In the genomic region with DNA sequence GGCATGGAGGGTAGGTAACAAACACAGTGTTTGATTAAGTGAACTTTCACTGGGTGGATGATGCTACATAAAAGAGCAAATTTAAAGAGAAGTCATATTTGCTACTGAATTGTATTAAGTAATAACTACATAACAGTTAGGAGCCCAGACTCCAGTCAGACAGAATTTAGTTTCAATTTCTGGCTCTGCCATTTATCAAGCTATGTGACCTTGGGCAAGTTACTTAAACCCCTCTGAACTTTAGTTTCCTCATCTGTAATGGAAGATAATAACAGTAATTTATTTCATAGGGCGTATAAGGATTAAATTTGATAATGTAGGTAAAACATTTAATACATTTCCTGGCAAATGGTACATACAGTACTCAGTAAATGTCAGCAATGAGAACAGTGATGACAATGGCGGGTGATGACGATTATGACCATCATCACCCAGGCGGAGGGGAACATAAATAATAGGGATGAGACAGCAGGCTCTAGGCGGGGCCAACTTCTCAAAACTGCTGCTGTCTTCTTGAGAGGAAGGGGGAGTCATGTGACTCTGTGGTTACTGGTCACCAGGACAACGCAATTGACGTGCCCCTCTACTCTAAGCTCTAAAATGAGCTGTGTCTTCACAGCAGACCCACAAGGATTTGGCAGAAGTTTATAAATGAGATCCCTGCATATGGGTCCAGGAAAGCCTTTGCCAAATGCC, we compare ENCODE assay signal across 8 cellular contexts. TPM values are rescaled to one million over a fixed set of nuclear protein-coding genes. Genes with fewer than 3 reads are reported as not detected.
DNase-seq lines count a peak whose midpoint lies in the region; ATAC-seq, FAIRE-seq and TF ChIP-seq lines count a peak whose summit lies in the region.

No MANE protein-coding gene starts in this region.

- no peaks in the 10 kb centered on the region for H3K9me3 ChIP-seq in A549
- H3K9me3 ChIP-seq in K562 (replicated peaks; ENCODE audit: control insufficient read depth, insufficient read depth, low read depth, low read length) = no peaks in the 10 kb centered on the region

- DNase-seq in A549 (ENCODE audit: low read depth in 1 of 2, low spot score in 1 of 2) (no peak), T-helper 9 cell (peak; percentile 6), K562 (ENCODE audit: extremely low read depth in 1 of 4, low spot score in 3 of 4) (peak; percentile 63 to 86 (median 74)), medulla oblongata (ENCODE audit: extremely low spot score) (peak; percentile 59), cerebellar nuclear complex (lab: John Stamatoyannopoulos, UW) (no peak)
- DNase-seq in stimulated activated naive CD8-positive, alpha-beta T cell treated with anti-CD3 and anti-CD28 coated beads, Interleukin-15, Interleukin-2, amounts not matched to agents 100 U/mL and 50 U/mL, for 24 hours = peak; percentile 71

- POLR2A ChIA-PET in A549 (lab: Yijun Ruan, JAX) = no interaction called here
- POLR2A ChIA-PET in K562 (lab: Yijun Ruan, JAX) = interaction anchor here (0.6 to 1.8 kb wide), 3 partner anchors 10 to 164 kb away, joined by 3 to 8 read pairs (median 3); no protein-coding TSS in a partner anchor

- H3K27ac ChIP-seq in A549 (peak overlapping the region in 1 of 2 experiments; percentile 29; a peak in 1 of 6 replicates), K562 (ENCODE audit: extremely low read depth, low read depth, low read length) (peak overlapping the region; percentile 57; the same call in 2 of the 3 replicates)

- WGBS in A549 (ENCODE audit: missing lambda C conversion rate) = 81% methylated on average over 7 of the region's 7 CpGs
- WGBS in K562 (ENCODE audit: insufficient coverage, low coverage, missing lambda C conversion rate) = 10% methylated on average over 7 of the region's 7 CpGs

- CTCF ChIA-PET in A549 (lab: Yijun Ruan, JAX) = interaction anchor here (1.1 to 2.7 kb wide), 8 partner anchors 9 to 87 kb away, joined by 4 to 12 read pairs (median 7); a partner anchor contains a TSS
- CTCF ChIA-PET in K562 (lab: Yijun Ruan, JAX; ENCODE audit: low intra/inter-chr PET ratio) = no interaction called here

- H3K4me2 ChIP-seq in A549 = peak overlapping the region; percentile 13; the same call in 1 of the 3 replicates
- peak overlapping the region; percentile 13; the same call in 1 of the 2 replicates for H3K4me2 ChIP-seq in K562 (ENCODE audit: insufficient read depth, low read length)

- in situ Hi-C loops in K562 (cut with MboI) = no loop called here

- no peak overlapping the region for H3K9ac ChIP-seq in K562 (ENCODE audit: insufficient read depth in 1 of 2, low read depth in 2 of 2, low read length in 2 of 2)

- no peak for TF ChIP-seq POLR2A in A549 (IDR thresholded peaks at IDR 0.05; ENCODE audit: low read length)
- TF ChIP-seq POLR2A in K562 (conservative IDR thresholded peaks at IDR 0.05) = no peak

- H3K79me2 ChIP-seq in K562 (ENCODE audit: control insufficient read depth, insufficient read depth, low read length) = no peaks in the 10 kb centered on the region; the same call in 2 of the 3 replicates

- peak overlapping the region; percentile 63 for H2AFZ ChIP-seq in K562 (ENCODE audit: low read depth, low read length)

- H3K4me1 ChIP-seq in A549 (peaks cover 24% of the 10 kb centered on the region), K562 (replicated peaks in 1 of 2; ENCODE audit: control insufficient read depth in 2 of 2, insufficient read depth in 2 of 2, low read length in 2 of 2) (peaks cover 4 to 12% of the 10 kb centered on the region in 2 experiments; a peak in 3 of 5 replicates)

- H3K36me3 ChIP-seq in K562 (ENCODE audit: control insufficient read depth, insufficient read depth, low read length) = no peaks in the 10 kb centered on the region

- FAIRE-seq in A549 (lab: Jason Lieb, UNC) = no peak
- FAIRE-seq in K562 (lab: Jason Lieb, UNC) = peak; percentile 96

- H3K9me1 ChIP-seq in K562 (ENCODE audit: control insufficient read depth, insufficient read depth, low read length) = no peaks in the 10 kb centered on the region

- no peak for TF ChIP-seq EP300 in A549 (IDR thresholded peaks at IDR 0.05)
- no peak for TF ChIP-seq EP300 in K562 (IDR thresholded peaks at IDR 0.05; ENCODE audit: low read length)

- H3K4me3 ChIP-seq in A549 (no peak overlapping the region), K562 (no peak overlapping the region)

- H3K27me3 ChIP-seq in K562 (ENCODE audit: control insufficient read depth in 2 of 2, insufficient read depth in 2 of 2, low read length in 2 of 2) = no peaks in the 10 kb centered on the region

- intact Hi-C loops in K562 (cut with micrococcal nuclease) = no loop called here

- no peaks in the 10 kb centered on the region for H4K20me1 ChIP-seq in K562 (replicated peaks; ENCODE audit: control insufficient read depth, insufficient read depth, low read length)

- ATAC-seq in A549 (peak in 1 of 2 experiments; percentile 46; a peak in 3 of 6 replicates), GM18907 (IDR thresholded peaks at IDR 0.05; ENCODE audit: unreplicated experiment) (peak; percentile 88), HG03354 (IDR thresholded peaks at IDR 0.05; ENCODE audit: poor library complexity, severe bottlenecking, unreplicated experiment) (peak; percentile 88), K562 (peak; percentile 98)
- ATAC-seq in stimulated activated naive CD8-positive, alpha-beta T cell treated with anti-CD3 and anti-CD28 coated beads, Interleukin-15, Interleukin-2, amounts not matched to agents 100 U/mL and 50 U/mL, for 24 hours = peak; percentile 92

- BruUV-seq in K562 (replicated peaks; lab: Mats Ljungman, UMichigan) = no TSS peak

- TF ChIP-seq CTCF in A549 (IDR thresholded peaks at IDR 0.05) (no peak), K562 (IDR thresholded peaks at IDR 0.05 in 2 of 3, conservative IDR thresholded peaks at IDR 0.05 in 1 of 3; ENCODE audit: insufficient read depth in 2 of 3, low read depth in 1 of 3, low read length in 3 of 3) (no peak)

- no peak for TF ChIP-seq RAD21 in A549 (conservative IDR thresholded peaks at IDR 0.05 in 1 of 2, IDR thresholded peaks at IDR 0.05 in 1 of 2)
- TF ChIP-seq RAD21 in K562 (CRISPR knock-in tag; conservative IDR thresholded peaks at IDR 0.05 in 1 of 2, IDR thresholded peaks at IDR 0.05 in 1 of 2) = no peak

TF ChIP-seq in A549, 52 proteins besides CTCF, POLR2A, EP300 and RAD21:
- TF ChIP-seq, protein P1, sequence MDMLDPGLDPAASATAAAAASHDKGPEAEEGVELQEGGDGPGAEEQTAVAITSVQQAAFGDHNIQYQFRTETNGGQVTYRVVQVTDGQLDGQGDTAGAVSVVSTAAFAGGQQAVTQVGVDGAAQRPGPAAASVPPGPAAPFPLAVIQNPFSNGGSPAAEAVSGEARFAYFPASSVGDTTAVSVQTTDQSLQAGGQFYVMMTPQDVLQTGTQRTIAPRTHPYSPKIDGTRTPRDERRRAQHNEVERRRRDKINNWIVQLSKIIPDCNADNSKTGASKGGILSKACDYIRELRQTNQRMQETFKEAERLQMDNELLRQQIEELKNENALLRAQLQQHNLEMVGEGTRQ (IDR thresholded peaks at IDR 0.05) = peak; percentile 6; the same call in 1 of the 2 replicates
- TF ChIP-seq JUN (IDR thresholded peaks at IDR 0.05) = no peak

TF ChIP-seq in K562, 482 proteins besides CTCF, POLR2A, EP300 and RAD21 (continues in another document):
- TF ChIP-seq SPI1 (IDR thresholded peaks at IDR 0.05; ENCODE audit: borderline replicate concordance, low read depth, low read length) = 0 out of 2 replicates have a peak, but pooled peaks have one; percentile 18
- no peak for TF ChIP-seq NONO (IDR thresholded peaks at IDR 0.05; ENCODE audit: low read depth in 2 of 2, low read length in 1 of 2)
- TF ChIP-seq DDX20 (tag; IDR thresholded peaks at IDR 0.05; ENCODE audit: low read depth) = no peak
- TF ChIP-seq FOSL1 (tag; conservative IDR thresholded peaks at IDR 0.05) = peak; percentile 49
- TF ChIP-seq ATF1 (CRISPR knock-in tag; IDR thresholded peaks at IDR 0.05) = no peak
- TF ChIP-seq ATF1 (tag; IDR thresholded peaks at IDR 0.05) = peak; percentile 95
- TF ChIP-seq, protein P2, sequence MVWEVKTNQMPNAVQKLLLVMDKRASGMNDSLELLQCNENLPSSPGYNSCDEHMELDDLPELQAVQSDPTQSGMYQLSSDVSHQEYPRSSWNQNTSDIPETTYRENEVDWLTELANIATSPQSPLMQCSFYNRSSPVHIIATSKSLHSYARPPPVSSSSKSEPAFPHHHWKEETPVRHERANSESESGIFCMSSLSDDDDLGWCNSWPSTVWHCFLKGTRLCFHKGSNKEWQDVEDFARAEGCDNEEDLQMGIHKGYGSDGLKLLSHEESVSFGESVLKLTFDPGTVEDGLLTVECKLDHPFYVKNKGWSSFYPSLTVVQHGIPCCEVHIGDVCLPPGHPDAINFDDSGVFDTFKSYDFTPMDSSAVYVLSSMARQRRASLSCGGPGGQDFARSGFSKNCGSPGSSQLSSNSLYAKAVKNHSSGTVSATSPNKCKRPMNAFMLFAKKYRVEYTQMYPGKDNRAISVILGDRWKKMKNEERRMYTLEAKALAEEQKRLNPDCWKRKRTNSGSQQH (CRISPR knock-in tag; IDR thresholded peaks at IDR 0.05) = no peak
- peak; percentile 90; the same call in 1 of the 2 replicates for TF ChIP-seq ESRRA (IDR thresholded peaks at IDR 0.05; ENCODE audit: borderline replicate concordance, low read depth)

RNA-seq across cellular contexts. Expression of a gene that starts 15.6 kb away (rescaled TPM):
- 20.3 and 24.3 TPM in 2 replicates for polyA plus RNA-seq in A549 (2011; rRNA removed)
- 9.9 and 11.3 TPM in 2 replicates for polyA plus RNA-seq in A549 (2012; cell fraction: cytosol; rRNA removed)
- polyA plus RNA-seq in A549 (2012; cell fraction: nucleus; rRNA removed) = 19.1 and 24.9 TPM in 2 replicates
- polyA plus RNA-seq in A549 (2017; fragmentation: RNase III; extraction: RNeasy Plus Mini Kit Qiagen cat#74134 plus additional on column Dnase treatment) = 12.6 to 15.3 TPM (median 13.7 TPM) in 3 replicates
- polyA minus RNA-seq in A549 (2011; rRNA and poly(A)+ RNA removed) = 20.1 and 20.4 TPM in 2 replicates
- total RNA-seq in K562 (2011; cell fraction: chromatin; rRNA removed; ENCODE audit: low replicate concordance) = 9.9 and 13.0 TPM in 2 replicates
- total RNA-seq in K562 (2011; cell fraction: nucleolus; rRNA removed) = 4.3 and 4.8 TPM in 2 replicates
- 5.6 and 6.0 TPM in 2 replicates for total RNA-seq in K562 (2011; cell fraction: nucleoplasm; rRNA removed)
- 1.8 and 1.9 TPM in 2 replicates for total RNA-seq in K562 (2014; rRNA removed)
- total RNA-seq in K562 (2014; rRNA removed; fragmentation: Illumina TruSeq; extraction: Trizol) = 2.1 and 2.2 TPM in 2 replicates
- total RNA-seq in K562 (2015; rRNA removed; fragmentation: Illumina TruSeq; extraction: Trizol) = 2.8 and 3.2 TPM in 2 replicates
- total RNA-seq in K562 (2021) = 3.2 and 3.5 TPM in 2 replicates
- 2.1 and 3.2 TPM in 2 replicates for polyA plus RNA-seq in K562 (2011; rRNA removed)
- polyA plus RNA-seq in K562 (2011; cell fraction: cytosol; rRNA removed) = 1.8 and 3.2 TPM in 2 replicates
- 3.3 and 3.7 TPM in 2 replicates for polyA plus RNA-seq in K562 (2011; cell fraction: nucleus; rRNA removed)
- polyA plus RNA-seq in K562 (2012) = 2.6 and 3.5 TPM in 2 replicates
- 3.1 and 3.7 TPM in 2 replicates for polyA plus RNA-seq in K562 (2014; fragmentation: Illumina TruSeq; extraction: Trizol)
- 1 to 10 TPM in 1 of 2 experiments, under 1 TPM in 1; 0.83 to 1.1 TPM for polyA plus RNA-seq in K562 (2014; fragmentation: Nextera tagmentation; extraction: Ambion mirVana)
- 1.8 and 2.3 TPM in 2 replicates for polyA plus RNA-seq in K562 (2014; rRNA removed)
- 3.6 and 5.0 TPM in 2 replicates for polyA minus RNA-seq in K562 (2011; rRNA and poly(A)+ RNA removed)
- 2.9 and 3.6 TPM in 2 replicates for polyA minus RNA-seq in K562 (2011; cell fraction: cytosol; rRNA and poly(A)+ RNA removed)
- 2.8 and 5.0 TPM in 2 replicates for polyA minus RNA-seq in K562 (2011; cell fraction: nucleus; rRNA and poly(A)+ RNA removed)

Comparison
In these comparisons a context has a peak if more than half of its experiments do, and no peak if none do; other contexts are left out.
1. DNase-seq: peak in T-helper 9 cell (single experiment), K562 (4 of 4), medulla oblongata (single experiment) and stimulated activated naive CD8-positive, alpha-beta T cell treated with anti-CD3 and anti-CD28 coated beads, Interleukin-15, Interleukin-2, amounts not matched to agents 100 U/mL and 50 U/mL, for 24 hours (single experiment); none in A549 (0 of 2) and cerebellar nuclear complex (0 of 2).